In the genomic region with DNA sequence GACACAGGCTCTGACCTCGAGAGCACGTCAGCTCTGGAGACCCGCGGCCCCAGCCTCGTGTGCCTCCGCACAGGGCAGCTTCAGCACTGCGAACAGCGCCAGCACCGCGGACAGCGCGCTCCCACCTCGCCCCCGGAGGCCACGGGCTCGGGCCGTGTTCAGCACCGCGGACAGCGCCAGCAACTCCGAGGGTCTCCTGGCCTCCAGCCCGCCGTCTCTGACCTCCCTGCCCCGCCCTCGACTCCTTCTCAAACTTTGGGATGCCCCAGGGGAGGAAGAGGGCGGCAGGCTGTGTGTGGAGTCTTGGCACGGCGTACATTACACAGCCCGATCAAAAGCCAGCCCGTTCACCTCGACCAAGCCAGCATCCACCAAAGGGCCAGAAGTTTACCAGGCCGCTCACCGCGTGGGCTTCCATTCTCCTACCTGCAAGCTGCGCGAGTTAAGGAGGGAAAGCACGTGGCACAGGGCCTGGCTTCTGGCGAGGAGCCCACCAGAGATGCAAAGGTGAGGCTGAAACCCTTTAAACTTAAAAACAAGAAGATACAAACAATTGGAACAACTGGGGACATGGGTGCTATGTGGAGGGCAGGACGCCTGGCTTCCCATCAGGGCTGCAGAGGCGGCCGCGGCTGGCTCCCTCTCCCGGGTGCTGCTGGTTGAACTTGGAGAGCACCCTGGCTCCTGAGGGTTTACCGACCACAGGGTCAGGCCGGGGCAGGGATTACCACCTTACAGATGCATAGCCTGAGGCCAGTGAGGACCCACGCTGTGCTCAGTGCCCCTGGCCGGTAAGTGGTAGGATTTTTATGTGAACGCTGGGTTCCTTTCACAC, we compare ENCODE assay signal across 1 cellular context.
TF ChIP-seq lines count a peak whose summit lies in the region.

No MANE protein-coding gene starts in this region.

TF ChIP-seq in H1, 55 proteins besides CTCF, POLR2A, EP300 and RAD21:
- TF ChIP-seq JUND (IDR thresholded peaks at IDR 0.05; ENCODE audit: low read length) = no peak
- no peak for TF ChIP-seq RXRA (IDR thresholded peaks at IDR 0.05; ENCODE audit: insufficient read depth, low read depth, low read length)
- peak; percentile 77; the same call in 1 of the 2 replicates for TF ChIP-seq EGR1 (IDR thresholded peaks at IDR 0.05; ENCODE audit: borderline replicate concordance, low read depth, low read length)
- no peak for TF ChIP-seq JUN (IDR thresholded peaks at IDR 0.05; ENCODE audit: low read depth, low read length)
- peak; percentile 99 for TF ChIP-seq TAF7 (optimal IDR thresholded peaks at IDR 0.05; ENCODE audit: borderline replicate concordance, low read depth, low read length)
- TF ChIP-seq TAF1 (IDR thresholded peaks at IDR 0.05; ENCODE audit: low read depth, low read length) = no peak
- no peak for TF ChIP-seq CTBP2 (IDR thresholded peaks at IDR 0.05; ENCODE audit: borderline replicate concordance, insufficient read depth, insufficient read length, low read length)
- no peak for TF ChIP-seq FOSL1 (IDR thresholded peaks at IDR 0.05; ENCODE audit: insufficient read depth, low read depth, low read length)
- TF ChIP-seq, protein P1, sequence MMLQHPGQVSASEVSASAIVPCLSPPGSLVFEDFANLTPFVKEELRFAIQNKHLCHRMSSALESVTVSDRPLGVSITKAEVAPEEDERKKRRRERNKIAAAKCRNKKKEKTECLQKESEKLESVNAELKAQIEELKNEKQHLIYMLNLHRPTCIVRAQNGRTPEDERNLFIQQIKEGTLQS (IDR thresholded peaks at IDR 0.05; ENCODE audit: insufficient read depth, low read depth, low read length) = no peak
- TF ChIP-seq GTF2F1 (IDR thresholded peaks at IDR 0.05; ENCODE audit: borderline replicate concordance, low read depth, low read length) = no peak
- no peak for TF ChIP-seq SP2 (IDR thresholded peaks at IDR 0.05; ENCODE audit: low read length)
- TF ChIP-seq RFX5 (IDR thresholded peaks at IDR 0.05; ENCODE audit: borderline replicate concordance, low read depth, low read length) = peak; percentile 32; the same call in 1 of the 2 replicates
- no peak for TF ChIP-seq RBBP5 (IDR thresholded peaks at IDR 0.05; ENCODE audit: borderline replicate concordance, low read depth, low read length)
- TF ChIP-seq BCL11A (IDR thresholded peaks at IDR 0.05; ENCODE audit: low read depth in 2 of 2, low read length in 2 of 2) = no peak
- TF ChIP-seq TCF12 (IDR thresholded peaks at IDR 0.05; ENCODE audit: low read depth, low read length) = no peak
- TF ChIP-seq, protein P2, sequence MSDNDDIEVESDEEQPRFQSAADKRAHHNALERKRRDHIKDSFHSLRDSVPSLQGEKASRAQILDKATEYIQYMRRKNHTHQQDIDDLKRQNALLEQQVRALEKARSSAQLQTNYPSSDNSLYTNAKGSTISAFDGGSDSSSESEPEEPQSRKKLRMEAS (IDR thresholded peaks at IDR 0.05) = peak; percentile 99
- TF ChIP-seq SIN3A (conservative IDR thresholded peaks at IDR 0.05 in 1 of 2, IDR thresholded peaks at IDR 0.05 in 1 of 2; ENCODE audit: low read depth in 1 of 2, low read length in 2 of 2) = peak; percentile 100
- TF ChIP-seq PHF8 (conservative IDR thresholded peaks at IDR 0.05; ENCODE audit: low read depth, low read length) = no peak
- TF ChIP-seq TBP (IDR thresholded peaks at IDR 0.05; ENCODE audit: low read depth, low read length) = no peak
- TF ChIP-seq SUZ12 (IDR thresholded peaks at IDR 0.05; ENCODE audit: low read length) = no peak
- 0 out of 2 replicates have a peak, but pooled peaks have one; percentile 63 for TF ChIP-seq ATF2 (IDR thresholded peaks at IDR 0.05; ENCODE audit: low read length)
- TF ChIP-seq SAP30 (IDR thresholded peaks at IDR 0.05; ENCODE audit: insufficient read depth, insufficient replicate concordance, low read length) = peak; percentile 90
- no peak for TF ChIP-seq KDM5A (IDR thresholded peaks at IDR 0.05; ENCODE audit: low read length)
- TF ChIP-seq NRF1 (IDR thresholded peaks at IDR 0.05; ENCODE audit: low read depth, low read length) = no peak
- TF ChIP-seq SIX5 (IDR thresholded peaks at IDR 0.05; ENCODE audit: low read depth, low read length) = no peak
- peak; percentile 55; the same call in 1 of the 2 replicates for TF ChIP-seq BACH1 (IDR thresholded peaks at IDR 0.05; ENCODE audit: low read length)
- peak; percentile 98 to 100 for TF ChIP-seq HDAC2 (IDR thresholded peaks at IDR 0.05; ENCODE audit: borderline replicate concordance in 1 of 2, low read depth in 2 of 2, low read length in 2 of 2)
- peak; percentile 48 for TF ChIP-seq EZH2 (IDR thresholded peaks at IDR 0.05; ENCODE audit: low read depth, low read length, severe bottlenecking)
- no peak for TF ChIP-seq CHD2 (IDR thresholded peaks at IDR 0.05; ENCODE audit: low read length)
- TF ChIP-seq E2F6 (IDR thresholded peaks at IDR 0.05) = peak; percentile 30
- TF ChIP-seq SP1 (IDR thresholded peaks at IDR 0.05; ENCODE audit: low read depth, low read length) = no peak
- peak; percentile 82; the same call in 1 of the 2 replicates for TF ChIP-seq GABPA (IDR thresholded peaks at IDR 0.05; ENCODE audit: borderline replicate concordance, insufficient read depth, low read length)
- TF ChIP-seq CHD7 (IDR thresholded peaks at IDR 0.05; ENCODE audit: insufficient replicate concordance, low read length) = no peak
- TF ChIP-seq, protein P3, sequence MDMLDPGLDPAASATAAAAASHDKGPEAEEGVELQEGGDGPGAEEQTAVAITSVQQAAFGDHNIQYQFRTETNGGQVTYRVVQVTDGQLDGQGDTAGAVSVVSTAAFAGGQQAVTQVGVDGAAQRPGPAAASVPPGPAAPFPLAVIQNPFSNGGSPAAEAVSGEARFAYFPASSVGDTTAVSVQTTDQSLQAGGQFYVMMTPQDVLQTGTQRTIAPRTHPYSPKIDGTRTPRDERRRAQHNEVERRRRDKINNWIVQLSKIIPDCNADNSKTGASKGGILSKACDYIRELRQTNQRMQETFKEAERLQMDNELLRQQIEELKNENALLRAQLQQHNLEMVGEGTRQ (IDR thresholded peaks at IDR 0.05; ENCODE audit: low read length) = no peak
- TF ChIP-seq ZNF274 (IDR thresholded peaks at IDR 0.05; ENCODE audit: borderline replicate concordance, extremely low read depth, low read length) = no peak
- no peak for TF ChIP-seq HDAC6 (IDR thresholded peaks at IDR 0.05; ENCODE audit: low read depth, low read length)
- TF ChIP-seq POU5F1 (IDR thresholded peaks at IDR 0.05; ENCODE audit: low read depth, low read length) = no peak
- no peak for TF ChIP-seq MAFK (IDR thresholded peaks at IDR 0.05; ENCODE audit: low read depth, low read length)
- no peak for TF ChIP-seq POLR2AphosphoS5 (IDR thresholded peaks at IDR 0.05; ENCODE audit: low read depth, low read length)
- no peak for TF ChIP-seq ASH2L (IDR thresholded peaks at IDR 0.05; ENCODE audit: low read length)
- TF ChIP-seq SRF (IDR thresholded peaks at IDR 0.05; ENCODE audit: low read depth, low read length) = no peak
- peak; percentile 72; the same call in 1 of the 2 replicates for TF ChIP-seq SP4 (IDR thresholded peaks at IDR 0.05; ENCODE audit: low read length)
- no peak for TF ChIP-seq KDM1A (IDR thresholded peaks at IDR 0.05; ENCODE audit: borderline replicate concordance, low read length)
- TF ChIP-seq CREB1 (IDR thresholded peaks at IDR 0.05) = peak; percentile 73
- no peak for TF ChIP-seq BRCA1 (IDR thresholded peaks at IDR 0.05; ENCODE audit: low read depth, low read length)
- 0 out of 2 replicates have a peak, but pooled peaks have one; percentile 53 for TF ChIP-seq YY1 (IDR thresholded peaks at IDR 0.05; ENCODE audit: low read depth, low read length)
- no peak for TF ChIP-seq KDM4A (IDR thresholded peaks at IDR 0.05; ENCODE audit: low read depth, low read length, severe bottlenecking)
- TF ChIP-seq CBX5 (IDR thresholded peaks at IDR 0.05; ENCODE audit: low read depth, low read length) = no peak
- no peak for TF ChIP-seq NANOG (IDR thresholded peaks at IDR 0.05; ENCODE audit: insufficient read depth, low read depth, low read length, poor library complexity, severe bottlenecking)
- TF ChIP-seq RNF2 (IDR thresholded peaks at IDR 0.05; ENCODE audit: borderline replicate concordance, low read depth, low read length, missing control alignments, poor library complexity, severe bottlenecking) = no peak
- TF ChIP-seq TEAD4 (IDR thresholded peaks at IDR 0.05; ENCODE audit: low read depth, low read length) = no peak
- TF ChIP-seq SIRT6 (IDR thresholded peaks at IDR 0.05; ENCODE audit: low read length) = no peak
- TF ChIP-seq CBX8 (IDR thresholded peaks at IDR 0.05; ENCODE audit: borderline replicate concordance, low read depth, low read length) = no peak
- TF ChIP-seq CHD1 (IDR thresholded peaks at IDR 0.05; ENCODE audit: low read depth, low read length) = no peak
- no peak for TF ChIP-seq CEBPB (IDR thresholded peaks at IDR 0.05; ENCODE audit: low read depth, low read length)
